Comparison of ENCODE assay signal across 1 cellular context in the genomic region with DNA sequence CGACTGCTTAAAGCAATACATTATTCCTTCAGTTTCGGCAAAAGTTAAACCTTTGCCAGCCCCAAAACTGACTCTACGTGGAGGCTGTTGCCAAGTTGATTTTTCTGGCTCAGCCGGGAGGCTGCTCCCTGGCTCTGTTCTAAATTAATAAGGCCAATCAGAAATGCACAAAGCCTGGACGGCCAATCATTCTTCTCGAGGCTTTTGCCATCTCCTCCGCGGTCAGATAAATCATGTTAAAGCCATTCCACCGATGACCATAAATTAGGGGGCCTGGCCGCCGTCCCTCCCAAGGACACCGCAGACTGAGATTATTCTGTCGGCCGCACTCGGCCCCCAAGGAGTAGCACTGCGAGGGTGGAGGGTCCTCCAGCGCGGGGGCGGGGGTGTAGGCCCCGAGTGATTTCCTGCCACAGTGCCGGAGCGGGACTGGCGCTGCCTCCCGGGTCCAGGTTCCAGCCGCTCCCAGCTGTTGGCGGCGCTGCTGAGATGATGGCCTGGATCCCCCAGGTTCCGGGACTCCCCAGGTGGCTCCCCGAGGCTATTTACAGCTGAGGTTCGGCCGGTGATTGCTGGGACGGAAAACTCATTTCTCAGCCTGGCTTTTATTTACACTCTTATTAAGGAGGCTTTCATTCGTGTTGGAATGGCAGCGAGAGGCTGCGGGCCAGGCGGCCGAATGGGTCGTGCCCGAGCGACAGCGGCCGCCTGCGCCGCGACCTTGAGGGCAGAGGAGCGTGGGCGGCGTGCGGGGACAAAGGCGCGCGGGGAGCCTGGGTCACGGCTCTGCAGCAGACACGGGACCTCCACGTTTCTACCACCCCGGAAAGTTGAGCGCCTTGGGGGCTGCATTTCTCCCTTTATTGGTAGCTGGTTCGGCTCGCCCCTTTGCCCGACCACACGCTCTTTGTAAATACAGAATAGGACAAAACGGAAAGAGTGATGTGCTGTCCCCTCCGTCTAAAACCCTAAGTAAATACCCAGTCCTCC.
TF ChIP-seq lines count a peak whose summit lies in the region.

No MANE protein-coding gene starts in this region.

TF ChIP-seq in SK-N-SH, 30 proteins besides CTCF, POLR2A, EP300 and RAD21 (continued from another document):
- TF ChIP-seq REST (IDR thresholded peaks at IDR 0.05; ENCODE audit: low read depth, low read length): no peak
- TF ChIP-seq SIN3A (IDR thresholded peaks at IDR 0.05; ENCODE audit: borderline replicate concordance, low read depth, low read length): peak; percentile 8; the same call in 1 of the 2 replicates
- peak; percentile 49; the same call in 1 of the 2 replicates for TF ChIP-seq TCF12 (IDR thresholded peaks at IDR 0.05)
- no peak for TF ChIP-seq MEF2A (IDR thresholded peaks at IDR 0.05; ENCODE audit: borderline replicate concordance, low read depth)
- TF ChIP-seq, protein P1, sequence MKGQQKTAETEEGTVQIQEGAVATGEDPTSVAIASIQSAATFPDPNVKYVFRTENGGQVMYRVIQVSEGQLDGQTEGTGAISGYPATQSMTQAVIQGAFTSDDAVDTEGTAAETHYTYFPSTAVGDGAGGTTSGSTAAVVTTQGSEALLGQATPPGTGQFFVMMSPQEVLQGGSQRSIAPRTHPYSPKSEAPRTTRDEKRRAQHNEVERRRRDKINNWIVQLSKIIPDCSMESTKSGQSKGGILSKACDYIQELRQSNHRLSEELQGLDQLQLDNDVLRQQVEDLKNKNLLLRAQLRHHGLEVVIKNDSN (IDR thresholded peaks at IDR 0.05; ENCODE audit: borderline replicate concordance, low read depth): no peak
- TF ChIP-seq, protein P2, sequence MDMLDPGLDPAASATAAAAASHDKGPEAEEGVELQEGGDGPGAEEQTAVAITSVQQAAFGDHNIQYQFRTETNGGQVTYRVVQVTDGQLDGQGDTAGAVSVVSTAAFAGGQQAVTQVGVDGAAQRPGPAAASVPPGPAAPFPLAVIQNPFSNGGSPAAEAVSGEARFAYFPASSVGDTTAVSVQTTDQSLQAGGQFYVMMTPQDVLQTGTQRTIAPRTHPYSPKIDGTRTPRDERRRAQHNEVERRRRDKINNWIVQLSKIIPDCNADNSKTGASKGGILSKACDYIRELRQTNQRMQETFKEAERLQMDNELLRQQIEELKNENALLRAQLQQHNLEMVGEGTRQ (IDR thresholded peaks at IDR 0.05; ENCODE audit: borderline replicate concordance, low read depth, low read length): no peak
- no peak for TF ChIP-seq IRF3 (IDR thresholded peaks at IDR 0.05; ENCODE audit: low read depth, low read length)
